8 cellular contexts compared by ENCODE assay signal in genomic region chr9:89375181-89375760, GRCh38. TPM values are rescaled to one million over a fixed set of nuclear protein-coding genes. Genes with fewer than 3 reads are reported as not detected.
DNase-seq lines count a peak whose midpoint lies in the region; ATAC-seq and TF ChIP-seq lines count a peak whose summit lies in the region.

No MANE protein-coding gene starts in this region.

- H3K36me3 ChIP-seq in BE2C (no peaks in the 10 kb centered on the region), right lobe of liver (no peaks in the 10 kb centered on the region)

- H3K27me3 ChIP-seq in BE2C, result no peaks in the 10 kb centered on the region
- H3K27me3 ChIP-seq in right lobe of liver, result no peaks in the 10 kb centered on the region

- intact Hi-C loops in right lobe of liver (cut with DNase I), result no loop called here

- H3K27ac ChIP-seq in right lobe of liver, result no peak overlapping the region

- H3K4me3 ChIP-seq in BE2C (ENCODE audit: low read depth, low read length) (peak overlapping the region; percentile 42), right lobe of liver (no peak overlapping the region)

- peak; percentile 90 for ATAC-seq in GM18868 (IDR thresholded peaks at IDR 0.05; ENCODE audit: unreplicated experiment)
- ATAC-seq in HG03139 (IDR thresholded peaks at IDR 0.05; ENCODE audit: unreplicated experiment), result peak; percentile 71
- peak; percentile 22 to 66 (median 42) for ATAC-seq in right lobe of liver

- H3K4me1 ChIP-seq in BE2C, result peaks cover 7% of the 10 kb centered on the region
- no peaks in the 10 kb centered on the region for H3K4me1 ChIP-seq in right lobe of liver

- no peaks in the 10 kb centered on the region for H3K9me3 ChIP-seq in BE2C
- no peaks in the 10 kb centered on the region for H3K9me3 ChIP-seq in right lobe of liver

- no peak for TF ChIP-seq POLR2A in right lobe of liver (IDR thresholded peaks at IDR 0.05)

- 71% methylated on average over 4 of the region's 8 CpGs for WGBS in right lobe of liver (ENCODE audit: insufficient coverage, low coverage, low lambda C conversion rate, missing lambda C conversion rate)

- TF ChIP-seq CTCF in BE2C (IDR thresholded peaks at IDR 0.05; ENCODE audit: low read depth, low read length) (peak; percentile 33), right lobe of liver (IDR thresholded peaks at IDR 0.05) (no peak)

- DNase-seq in BE2C (peak; percentile 77), UCSD-AML1 (lab: John Stamatoyannopoulos, UW; ENCODE audit: unreplicated experiment) (peak; percentile 75), right lobe of liver (no peak), anterior cingulate cortex (lab: John Stamatoyannopoulos, UW) (no peak), DMS53 (lab: John Stamatoyannopoulos, UW) (no peak)
- no peak for DNase-seq in activated CD4-positive, alpha-beta T cell treated with anti-CD3 and anti-CD28 coated beads, Interleukin-2, amount 50 U/mL, for 48 hours

RNA-seq across cellular contexts. Expression of gene SECISBP2, which starts 57.0 kb away (rescaled TPM):
- polyA plus RNA-seq in BE2C (2012; ENCODE audit: insufficient read depth, insufficient read length, low read depth), result 45.0 TPM
- total RNA-seq in right lobe of liver, result 10 to 100 TPM; 17.3 to 34.2 (median 26.5) TPM

Comparison
In these comparisons a context has a peak if more than half of its experiments do, and no peak if none do; other contexts are left out.
1. DNase-seq: peak in BE2C (single experiment) and UCSD-AML1 (single experiment); none in right lobe of liver (0 of 3), anterior cingulate cortex (0 of 58), activated CD4-positive, alpha-beta T cell treated with anti-CD3 and anti-CD28 coated beads, Interleukin-2, amount 50 U/mL, for 48 hours (0 of 2) and DMS53 (single experiment).
2. Peak in every context shown above with its lines, with median percentiles within 50 percentile points of each other: ATAC-seq.